Comparison of ENCODE assay signal across 16 cellular contexts in the genomic region with DNA sequence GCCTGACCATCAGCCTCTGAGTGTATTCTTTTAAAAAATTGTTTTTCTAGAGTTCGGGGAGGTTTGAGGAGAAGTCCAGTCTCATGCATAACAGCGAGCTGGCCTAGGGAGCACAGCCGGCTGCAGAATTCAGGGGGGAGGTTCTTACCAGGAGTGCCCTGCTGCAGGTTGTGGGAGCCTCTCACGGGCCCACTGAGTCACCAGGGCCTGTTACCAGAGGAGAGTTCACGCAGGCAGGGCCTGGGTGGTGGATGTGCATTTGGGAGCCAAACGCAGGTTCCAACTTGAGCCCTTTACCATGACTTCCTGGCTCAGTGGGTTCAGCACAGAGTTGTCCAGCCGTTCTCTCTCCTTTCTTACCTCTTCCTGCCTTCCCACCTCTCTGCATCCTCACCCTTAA. TPM values are rescaled to one million over a fixed set of nuclear protein-coding genes. Genes with fewer than 3 reads are reported as not detected.
DNase-seq lines count a peak whose midpoint lies in the region; TF ChIP-seq lines count a peak whose summit lies in the region.
"Had no signal": no experiment of that assay in that cellular context is flagged by ENCODE, and none has a peak within 500 bp of the region (broad histone marks: within the 10 kb centered on the region; RNA-seq: fewer than 3 reads in every experiment).

No MANE protein-coding gene starts in this region.

- H3K36me3 ChIP-seq in OCI-LY1 (ENCODE audit: insufficient read depth, low read length), result peaks cover 6% of the 10 kb centered on the region; the same call in 1 of the 2 replicates
- H3K36me3 ChIP-seq in colonic mucosa, result no peaks in the 10 kb centered on the region
- H3K36me3 ChIP-seq in mesenchymal stem cell (ENCODE audit: control insufficient read depth in 1 of 2, insufficient read depth in 2 of 2, low read depth in 1 of 2, low read length in 2 of 2), result peaks cover 0 to 8% of the 10 kb centered on the region in 2 experiments
- peaks cover 0 to 8% (median 8%) of the 10 kb centered on the region in 3 donors for H3K36me3 ChIP-seq in tibial artery
- H3K36me3 ChIP-seq: gastrocnemius medialis had no signal

- no peaks in the 10 kb centered on the region for H3K27me3 Mint-ChIP-seq in T-helper 2 cell treated with Interferon-gamma antibody and Interleukin-4, amounts not matched to agents 5 μg/mL and 100 μg/mL, for 36 hours (ENCODE audit: low read depth)

- peak overlapping the region; percentile 24 to 28 for H3K18ac ChIP-seq in mesenchymal stem cell (ENCODE audit: low read depth in 1 of 2, low read length in 2 of 2)

- WGBS in mesenchymal stem cell, result 78% methylated on average over 6 of the region's 7 CpGs

- H2BK15ac ChIP-seq in mesenchymal stem cell (ENCODE audit: low read depth, poor library complexity, severe bottlenecking), result no peak overlapping the region

- no peaks in the 10 kb centered on the region for H3F3A ChIP-seq in OCI-LY1 (ENCODE audit: insufficient read depth, low read length)

- intact Hi-C loops in colonic mucosa (cut with DNase I) (no loop called here), tibial artery (cut with DNase I; ENCODE audit: low total_unique reads) (loop anchor here (10.0 kb wide), 1 partner anchor 320 kb away; a partner anchor contains a TSS)

- no peak overlapping the region for H3K27ac Mint-ChIP-seq in T-helper 2 cell treated with Interferon-gamma antibody and Interleukin-4, amounts not matched to agents 5 μg/mL and 100 μg/mL, for 36 hours
- H3K27ac Mint-ChIP-seq: activated B cell treated with CpG ODN at 0.5 μM for 24 hours had no signal

- H2BK5ac ChIP-seq in mesenchymal stem cell (ENCODE audit: low read depth, low read length, poor library complexity, severe bottlenecking), result no peak overlapping the region

- H3K4me2 ChIP-seq in OCI-LY1 (ENCODE audit: low read length), result peak overlapping the region; percentile 45; the same call in 1 of the 2 replicates
- no peak overlapping the region for H3K4me2 ChIP-seq in mesenchymal stem cell (ENCODE audit: low read length, poor library complexity, severe bottlenecking)

- peak overlapping the region in 1 of 2 experiments; percentile 68 for H2BK12ac ChIP-seq in mesenchymal stem cell (ENCODE audit: low read length in 2 of 2)

- no peaks in the 10 kb centered on the region for H3K36me3 Mint-ChIP-seq in T-helper 2 cell treated with Interferon-gamma antibody and Interleukin-4, amounts not matched to agents 5 μg/mL and 100 μg/mL, for 36 hours (ENCODE audit: low read depth)
- H3K36me3 Mint-ChIP-seq: memory B cell had no signal

- no peak overlapping the region for H3K4me3 ChIP-seq in OCI-LY1 (ENCODE audit: low read depth, low read length, poor library complexity, severe bottlenecking)
- H3K4me3 ChIP-seq in colonic mucosa, result no peak overlapping the region
- no peak overlapping the region for H3K4me3 ChIP-seq in mesenchymal stem cell (ENCODE audit: insufficient read depth in 1 of 2, low read depth in 1 of 2, low read length in 2 of 2)
- H3K4me3 ChIP-seq in tibial artery, result no peak overlapping the region
- H3K4me3 ChIP-seq: gastrocnemius medialis, GM12878 had no signal

- H2AFZ ChIP-seq in OCI-LY1 (ENCODE audit: low read length) (no peak overlapping the region), mesenchymal stem cell (ENCODE audit: low read depth, low read length) (peak overlapping the region; percentile 10)

- peak overlapping the region; percentile 95 for H2AK5ac ChIP-seq in mesenchymal stem cell (ENCODE audit: low read length, severe bottlenecking)

- peak overlapping the region; percentile 5 for H4K8ac ChIP-seq in mesenchymal stem cell (ENCODE audit: low read length)

- H3K9ac ChIP-seq in OCI-LY1 (ENCODE audit: low read length) (peak overlapping the region; percentile 35; the same call in 1 of the 2 replicates), colonic mucosa (ENCODE audit: low read depth in 2 of 2, low read length in 2 of 2) (peak overlapping the region in 1 of 2 donors; percentile 93), mesenchymal stem cell (ENCODE audit: low read length) (no peak overlapping the region)

- H3K23ac ChIP-seq in mesenchymal stem cell (ENCODE audit: low read length in 2 of 2), result no peak overlapping the region

- H3K27ac ChIP-seq in OCI-LY1 (ENCODE audit: low read depth, low read length, poor library complexity, severe bottlenecking) (peak overlapping the region; percentile 91), colonic mucosa (peak overlapping the region; percentile 58), mesenchymal stem cell (ENCODE audit: low read length, poor library complexity, severe bottlenecking) (no peak overlapping the region), tibial artery (peak overlapping the region; percentile 86 to 92)

- in situ Hi-C loops in KBM-7 (cut with MboI; ENCODE audit: low pct_unique_long_range_greater_than_20kb, low sequenced_read_pairs), result no loop called here

- no peak for DNase-seq in colonic mucosa
- no peak for DNase-seq in mesenchymal stem cell
- DNase-seq in tibial artery, result no peak
- DNase-seq in NCI-H1930 (lab: John Stamatoyannopoulos, UW), result no peak
- no peak for DNase-seq in NCI-H146 (lab: John Stamatoyannopoulos, UW)
- DNase-seq in T-helper 2 cell treated with Interferon-gamma antibody and Interleukin-4, amounts not matched to agents 5 μg/mL and 100 μg/mL, for 36 hours (ENCODE audit: low spot score), result no peak
- DNase-seq in KBM-7, result no peak
- DNase-seq: activated B cell treated with CpG ODN at 0.5 μM for 24 hours, cerebellar nuclear complex, gastrocnemius medialis, Karpas-422, NCI-H2171 had no signal

- H3K9me3 ChIP-seq in OCI-LY1 (ENCODE audit: low read length) (no peaks in the 10 kb centered on the region), colonic mucosa (no peaks in the 10 kb centered on the region), mesenchymal stem cell (ENCODE audit: control insufficient read depth, low read length) (peaks cover under 1% of the 10 kb centered on the region), tibial artery (no peaks in the 10 kb centered on the region)
- H3K9me3 ChIP-seq: gastrocnemius medialis had no signal

- peak overlapping the region; percentile 4 for H4K91ac ChIP-seq in mesenchymal stem cell (ENCODE audit: low read length)

- peaks cover 15% of the 10 kb centered on the region for H3K4me1 Mint-ChIP-seq in T-helper 2 cell treated with Interferon-gamma antibody and Interleukin-4, amounts not matched to agents 5 μg/mL and 100 μg/mL, for 36 hours (ENCODE audit: low read depth)

- peak overlapping the region in 1 of 2 experiments; percentile 87 for H3K14ac ChIP-seq in mesenchymal stem cell (ENCODE audit: low read length in 2 of 2)

- peak overlapping the region; percentile 55 to 64 for H3K4ac ChIP-seq in mesenchymal stem cell (ENCODE audit: low read depth in 1 of 2, low read length in 2 of 2)

- H3K79me1 ChIP-seq in mesenchymal stem cell (replicated peaks; ENCODE audit: low read length, poor library complexity, severe bottlenecking), result peaks cover 13% of the 10 kb centered on the region

- peaks cover 10% of the 10 kb centered on the region for H3K79me2 ChIP-seq in OCI-LY1 (ENCODE audit: insufficient read depth, low read length)

- TF ChIP-seq CTCF in OCI-LY1 (IDR thresholded peaks at IDR 0.05; ENCODE audit: low read length), result no peak
- no peak for TF ChIP-seq CTCF in colonic mucosa (IDR thresholded peaks at IDR 0.05)
- no peak for TF ChIP-seq CTCF in tibial artery (IDR thresholded peaks at IDR 0.05)

- H3K9me3 Mint-ChIP-seq in T-helper 2 cell treated with Interferon-gamma antibody and Interleukin-4, amounts not matched to agents 5 μg/mL and 100 μg/mL, for 36 hours, result no peaks in the 10 kb centered on the region
- H3K9me3 Mint-ChIP-seq: activated B cell treated with CpG ODN at 0.5 μM for 24 hours; activated T-helper 2 cell treated with anti-CD3 and anti-CD28 coated beads, Interferon-gamma antibody, Interleukin-2, Interleukin-4, amounts not matched to agents 10 μg/mL and 5 μg/mL and 100 μg/mL, durations not matched to agents 14 hours and 24 hours and 36 hours; memory B cell had no signal

- H3K4me3 Mint-ChIP-seq in T-helper 2 cell treated with Interferon-gamma antibody and Interleukin-4, amounts not matched to agents 5 μg/mL and 100 μg/mL, for 36 hours, result no peak overlapping the region
- H3K4me3 Mint-ChIP-seq: activated B cell treated with CpG ODN at 0.5 μM for 24 hours, memory B cell had no signal

- H3K4me1 ChIP-seq in OCI-LY1 (ENCODE audit: insufficient read depth, low read length, severe bottlenecking) (peaks cover 94% of the 10 kb centered on the region), colonic mucosa (peaks cover 32% of the 10 kb centered on the region), mesenchymal stem cell (ENCODE audit: control insufficient read depth, insufficient read depth, low read depth, low read length) (peaks cover 35% of the 10 kb centered on the region), tibial artery (peaks cover 0 to 100% (median 78%) of the 10 kb centered on the region in 4 donors)

- no peaks in the 10 kb centered on the region for H3K9me2 ChIP-seq in OCI-LY1 (ENCODE audit: low read depth, low read length)

- H2BK120ac ChIP-seq in mesenchymal stem cell (ENCODE audit: low read depth, low read length), result no peak overlapping the region

- H4K20me1 ChIP-seq in OCI-LY1 (ENCODE audit: insufficient read depth, low read length), result no peaks in the 10 kb centered on the region

- H3K27me3 ChIP-seq in OCI-LY1 (ENCODE audit: insufficient read depth, low read length), result no peaks in the 10 kb centered on the region
- H3K27me3 ChIP-seq in colonic mucosa, result no peaks in the 10 kb centered on the region
- H3K27me3 ChIP-seq in mesenchymal stem cell (ENCODE audit: control insufficient read depth in 1 of 2, insufficient read depth in 1 of 2, low read length in 2 of 2), result no peaks in the 10 kb centered on the region
- no peaks in the 10 kb centered on the region for H3K27me3 ChIP-seq in tibial artery
- H3K27me3 ChIP-seq: gastrocnemius medialis had no signal

RNA-seq across cellular contexts. Expression of a gene that starts 14.4 kb away (rescaled TPM):
- 100 to 1,000 TPM; 589 to 665 TPM for total RNA-seq in colonic mucosa
- polyA plus RNA-seq in mesenchymal stem cell (2013, experiment 1 of 2), result 253 TPM
- 270 TPM for polyA plus RNA-seq in mesenchymal stem cell (2013, experiment 2 of 2)
